ENCODE assay signal across 8 cellular contexts in the genomic region with DNA sequence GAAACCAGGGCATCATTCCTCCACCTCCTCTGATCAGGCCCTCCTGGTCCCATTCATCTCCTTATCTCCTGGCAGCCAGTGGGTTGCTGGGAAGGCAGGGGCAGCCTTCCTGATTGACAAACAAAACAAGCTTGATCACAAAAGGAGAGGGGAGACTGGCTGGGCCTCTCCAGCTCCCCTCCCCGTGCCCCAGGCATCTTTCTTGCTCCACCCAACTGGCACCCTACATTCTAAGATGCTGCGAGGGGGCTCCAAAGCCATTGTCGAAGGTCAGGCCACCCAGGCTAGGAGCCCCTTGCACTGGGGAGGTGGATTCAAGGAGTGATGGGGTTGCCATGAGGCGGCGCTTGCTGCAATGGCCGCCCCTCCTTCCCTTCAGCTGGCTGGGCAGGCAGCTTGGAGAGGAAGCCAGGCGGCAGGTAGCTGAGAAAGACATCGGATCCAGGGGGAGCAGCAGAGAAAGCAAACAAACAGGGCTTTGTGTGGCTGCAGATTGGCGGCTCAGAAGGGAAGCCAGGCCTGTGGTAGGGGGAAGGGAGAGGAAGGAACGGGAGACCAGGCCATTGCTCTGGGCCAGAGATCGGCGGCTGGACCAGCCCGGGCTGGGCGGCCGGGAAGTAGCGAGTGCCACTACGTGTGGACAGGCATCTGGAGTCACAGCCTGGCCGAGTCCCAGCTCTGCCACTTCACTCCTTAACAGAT. TPM values are rescaled to one million over a fixed set of nuclear protein-coding genes. Genes with fewer than 3 reads are reported as not detected.
A peak's percentile ranks its signal among the peaks of the same experiment; 100 is the strongest.
DNase-seq lines count a peak whose midpoint lies in the region; ATAC-seq and TF ChIP-seq lines count a peak whose summit lies in the region.

No MANE protein-coding gene starts in this region.

- peak overlapping the region; percentile 88 for H3K4me2 ChIP-seq in PC-9

- no peaks in the 10 kb centered on the region for H3K27me3 ChIP-seq in BE2C
- H3K27me3 ChIP-seq in HL-60 (ENCODE audit: insufficient read depth, poor library complexity, severe bottlenecking): no peaks in the 10 kb centered on the region
- no peaks in the 10 kb centered on the region for H3K27me3 ChIP-seq in PC-9 (ENCODE audit: insufficient read depth, low read depth)
- H3K27me3 ChIP-seq in dorsolateral prefrontal cortex: no peaks in the 10 kb centered on the region

- H3K27ac ChIP-seq in HL-60 (replicated peaks): peak overlapping the region; percentile 87
- H3K27ac ChIP-seq in PC-9: peak overlapping the region; percentile 94
- peak overlapping the region; percentile 89 to 99 (median 98) for H3K27ac ChIP-seq in dorsolateral prefrontal cortex
- peak overlapping the region; percentile 97 for H3K27ac ChIP-seq in urinary bladder (ENCODE audit: low read depth)

- H3F3A ChIP-seq in PC-9 (ENCODE audit: insufficient read depth, low read depth): peaks cover 63% of the 10 kb centered on the region

- CTCF ChIA-PET in PC-9 (lab: Charles Lee): no interaction called here

- BruUV-seq in PC-9 (replicated peaks; lab: Mats Ljungman, UMichigan): no TSS peak

- DNase-seq in BE2C: peak; percentile 58
- peak in 1 of 2 experiments; percentile 23 for DNase-seq in HL-60 (ENCODE audit: low read depth in 1 of 2, low spot score in 1 of 2)
- DNase-seq in PC-9: peak; percentile 70 to 79
- DNase-seq in dorsolateral prefrontal cortex: peak in 9 of 10 donors; percentile 37 to 77 (median 69)
- DNase-seq in midbrain (lab: John Stamatoyannopoulos, UW): peak; percentile 75

- TF ChIP-seq CTCF in BE2C (IDR thresholded peaks at IDR 0.05; ENCODE audit: low read depth, low read length) (no peak), HL-60 (IDR thresholded peaks at IDR 0.05; ENCODE audit: insufficient read depth, low read length) (no peak), PC-9 (conservative IDR thresholded peaks at IDR 0.05) (no peak), dorsolateral prefrontal cortex (IDR thresholded peaks at IDR 0.05 in 54 of 56, conservative IDR thresholded peaks at IDR 0.05 in 2 of 56; ENCODE audit: low read depth in 1 of 56, partially characterized antibody in 56 of 56) (peak in 36 of 56 donors; percentile 9 to 46 (median 28))

- ATAC-seq in GM19351 (IDR thresholded peaks at IDR 0.05; ENCODE audit: unreplicated experiment) (no peak), HG03457 (IDR thresholded peaks at IDR 0.05; ENCODE audit: unreplicated experiment) (no peak)

- H3K9me2 ChIP-seq in PC-9 (ENCODE audit: insufficient read depth): no peaks in the 10 kb centered on the region

- peak overlapping the region; percentile 73 for H2AFZ ChIP-seq in PC-9

- H3K4me3 ChIP-seq in BE2C (ENCODE audit: low read depth, low read length): peak overlapping the region; percentile 38
- no peak overlapping the region for H3K4me3 ChIP-seq in HL-60 (replicated peaks; ENCODE audit: insufficient read depth, low read length)
- peak overlapping the region; percentile 96 for H3K4me3 ChIP-seq in PC-9
- H3K4me3 ChIP-seq in dorsolateral prefrontal cortex: peak overlapping the region; percentile 47 to 98 (median 80)
- H3K4me3 ChIP-seq in urinary bladder (ENCODE audit: low read depth, low read length): no peak overlapping the region

- peaks cover 17% of the 10 kb centered on the region for H3K4me1 ChIP-seq in BE2C
- peaks cover 89% of the 10 kb centered on the region for H3K4me1 ChIP-seq in PC-9 (replicated peaks; ENCODE audit: insufficient read depth)
- no peaks in the 10 kb centered on the region for H3K4me1 ChIP-seq in urinary bladder (ENCODE audit: insufficient read depth)

- peaks cover 94% of the 10 kb centered on the region for H3K79me2 ChIP-seq in PC-9 (ENCODE audit: low read depth)

- POLR2A ChIA-PET in PC-9 (lab: Charles Lee; ENCODE audit: unreplicated experiment): interaction anchor here (0.5 to 0.6 kb wide), 4 partner anchors 18 to 311 kb away, joined by 3 to 6 read pairs (median 4); no protein-coding TSS in a partner anchor

- 36% methylated on average over 18 of the region's 18 CpGs for WGBS in urinary bladder

- H4K20me1 ChIP-seq in PC-9 (ENCODE audit: insufficient read depth): peaks cover 29% of the 10 kb centered on the region

- intact Hi-C loops in PC-9 (cut with micrococcal nuclease; ENCODE audit: unreplicated experiment): no loop called here
- intact Hi-C loops in dorsolateral prefrontal cortex (cut with DNase I): loop anchor here in 1 of 2 donors (5.0 kb wide), 1 partner anchor 59 kb away; no protein-coding TSS in a partner anchor

- H3K36me3 ChIP-seq in BE2C (no peaks in the 10 kb centered on the region), PC-9 (ENCODE audit: low read depth) (0 out of 2 replicates have a peak, but pooled peaks cover 7% of the 10 kb centered on the region), urinary bladder (ENCODE audit: insufficient read depth) (no peaks in the 10 kb centered on the region)

- H3K9me3 ChIP-seq in BE2C (no peaks in the 10 kb centered on the region), PC-9 (ENCODE audit: insufficient read depth, low read depth) (no peaks in the 10 kb centered on the region)

RNA-seq across cellular contexts. Expression of a gene that starts 12.1 kb away (rescaled TPM):
- polyA plus RNA-seq in BE2C (2012; ENCODE audit: insufficient read depth, insufficient read length, low read depth): 26.3 TPM
- total RNA-seq in PC-9 (2021) (86.3 and 92.9 TPM in 2 replicates), dorsolateral prefrontal cortex (10 to 100 TPM; 36.4 to 86.1 (median 56.3) TPM), urinary bladder (17.5 TPM)
- polyA plus RNA-seq in urinary bladder: 20.2 TPM

Comparison
In these comparisons a context has a peak if more than half of its experiments do, and no peak if none do; other contexts are left out.
1. H3K4me3 ChIP-seq: peak in BE2C (single experiment), PC-9 (single experiment) and dorsolateral prefrontal cortex (59 of 59); none in HL-60 (single experiment) and urinary bladder (single experiment).
2. CTCF ChIP-seq: peak in dorsolateral prefrontal cortex (36 of 56); none in BE2C (single experiment), HL-60 (single experiment) and PC-9 (single experiment).
3. Peak in every context shown above with its lines, with median percentiles within 50 percentile points of each other: H3K27ac ChIP-seq.